Comparison of ENCODE assay signal across 3 cellular contexts in the genomic region with DNA sequence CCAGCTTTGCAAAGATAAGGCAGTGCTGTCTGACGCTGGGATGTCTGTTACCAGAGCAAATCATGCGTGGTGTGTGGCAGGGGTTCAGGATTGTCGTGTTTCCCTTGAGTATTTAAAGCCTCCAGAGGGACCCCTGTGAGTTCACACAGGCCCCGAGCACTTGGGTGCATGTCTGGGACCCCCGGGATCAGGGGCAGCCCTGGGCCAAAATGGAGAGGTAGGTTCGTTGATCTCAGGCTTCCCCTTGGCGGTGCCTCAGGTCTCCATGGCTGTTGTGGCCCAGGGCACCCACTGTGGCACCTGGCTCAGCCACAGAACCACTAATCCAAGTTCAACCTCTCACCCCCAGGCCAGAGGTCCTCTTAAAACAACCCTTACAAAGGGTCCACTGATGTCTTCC.
"Had no signal": no experiment of that assay in that cellular context is flagged by ENCODE, and none has a peak within 500 bp of the region (broad histone marks: within the 10 kb centered on the region; RNA-seq: fewer than 3 reads in every experiment).

No MANE protein-coding gene starts in this region.

- ATAC-seq: GM12878 had no signal

- DNase-seq: GDM1, GF-D8 had no signal

- H3K4me3 ChIP-seq: GM12878 had no signal
